19 cellular contexts compared by ENCODE assay signal in the genomic region with DNA sequence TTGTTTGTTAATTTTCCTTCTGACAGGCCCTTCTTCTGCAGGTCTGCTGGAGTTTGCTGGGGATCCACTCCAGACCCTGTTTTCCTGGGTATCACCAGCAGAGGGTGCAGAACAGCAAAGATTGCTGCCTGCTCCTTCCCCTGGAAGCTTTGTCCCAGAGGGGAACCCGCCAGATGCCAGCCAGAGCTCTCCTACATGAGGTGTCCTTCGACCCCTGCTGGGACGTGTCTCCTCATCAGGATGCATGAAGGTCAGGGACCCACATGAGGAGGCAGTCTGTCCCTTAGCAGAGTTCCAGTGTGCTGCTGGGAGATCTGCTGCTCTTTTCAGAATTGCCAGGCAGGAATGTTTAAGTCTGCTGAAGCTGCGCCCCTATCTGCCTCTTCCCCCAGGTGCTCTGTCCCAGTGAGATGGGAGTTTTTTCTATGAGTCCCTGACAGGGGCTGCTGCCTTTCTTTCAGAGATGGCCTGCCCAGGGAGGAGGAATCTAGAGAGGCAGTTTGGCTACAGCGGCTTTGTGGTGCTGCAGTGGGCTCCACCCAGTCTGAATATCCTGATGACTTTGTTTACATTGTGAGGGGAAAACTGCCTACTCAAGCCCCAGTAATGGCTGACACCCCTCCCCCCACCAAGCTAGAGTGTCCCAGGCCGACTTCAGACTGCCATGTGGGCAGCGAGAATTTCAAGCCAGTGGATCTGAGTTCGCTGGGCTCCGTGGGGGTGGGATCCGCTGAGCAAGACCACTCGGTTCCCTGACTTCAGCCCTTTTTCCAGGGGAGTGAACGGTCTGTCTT.
"Had no signal": no experiment of that assay in that cellular context is flagged by ENCODE, and none has a peak within 500 bp of the region (broad histone marks: within the 10 kb centered on the region; RNA-seq: fewer than 3 reads in every experiment).

No MANE protein-coding gene starts in this region.

- H3K4me3 Mint-ChIP-seq: activated B cell treated with CpG ODN at 0.5 μM for 24 hours; activated T-cell treated with anti-CD3 and anti-CD28 coated beads, Interleukin-2, amount 50 U/mL, for 72 hours; immature natural killer cell; stimulated activated naive B cell treated with anti-CD40 and anti-IgM and Interleukin-4, amounts not matched to agents 10 μg/mL and 1 μg/mL and 100 μg/mL, for 72 hours had no signal

- ATAC-seq: activated naive CD4-positive, alpha-beta T cell treated with anti-CD3 and anti-CD28 coated beads, Interleukin-2, amount 50 U/mL, for 72 hours; activated T-cell treated with anti-CD3 and anti-CD28 coated beads, Interleukin-2, amount 50 U/mL, for 72 hours; body of pancreas; left colon; stimulated activated naive B cell treated with anti-CD40 and anti-IgM and Interleukin-4, amounts not matched to agents 10 μg/mL and 1 μg/mL and 100 μg/mL, for 72 hours had no signal

- H3K36me3 Mint-ChIP-seq: activated naive CD4-positive, alpha-beta T cell treated with anti-CD3 and anti-CD28 coated beads, Interleukin-2, amount 50 U/mL, for 72 hours; immature natural killer cell; naive B cell; stimulated activated naive B cell treated with anti-CD40 and anti-IgM and Interleukin-4, amounts not matched to agents 10 μg/mL and 1 μg/mL and 100 μg/mL, for 72 hours had no signal

- DNase-seq: activated B cell treated with CpG ODN at 0.5 μM for 24 hours; activated CD4-positive, alpha-beta T cell treated with anti-CD3 and anti-CD28 coated beads for 48 hours; activated CD8-positive, alpha-beta memory T cell treated with anti-CD3 and anti-CD28 coated beads, Interleukin-2, amount 50 U/mL, for 48 hours; activated gamma-delta T cell; activated T-cell treated with anti-CD3 and anti-CD28 coated beads, Interleukin-2, amount 50 U/mL, for 72 hours; amniotic stem cell; body of pancreas; caudate nucleus; immature natural killer cell; left colon; naive B cell; stimulated activated CD4-positive, alpha-beta T cell treated with anti-CD3 and anti-CD28 coated beads, Interleukin-2, amount 100 ng/mL, for 48 hours; stimulated activated naive B cell treated with anti-CD40 and anti-IgM and Interleukin-4, amounts not matched to agents 10 μg/mL and 1 μg/mL and 100 μg/mL, for 72 hours; tibial artery; uterus had no signal

- H3K4me1 ChIP-seq: body of pancreas, esophagus muscularis mucosa, tibial artery, uterus had no signal

- H3K27ac Mint-ChIP-seq: activated B cell treated with CpG ODN at 0.5 μM for 24 hours; activated naive CD4-positive, alpha-beta T cell treated with anti-CD3 and anti-CD28 coated beads, Interleukin-2, amount 50 U/mL, for 72 hours; activated T-cell treated with anti-CD3 and anti-CD28 coated beads, Interleukin-2, amount 50 U/mL, for 72 hours; immature natural killer cell; naive B cell; stimulated activated naive B cell treated with anti-CD40 and anti-IgM and Interleukin-4, amounts not matched to agents 10 μg/mL and 1 μg/mL and 100 μg/mL, for 72 hours had no signal

- H3K9me3 Mint-ChIP-seq: activated B cell treated with CpG ODN at 0.5 μM for 24 hours had no signal

- H3K27me3 ChIP-seq: body of pancreas, esophagus muscularis mucosa, neutrophil, tibial artery, uterus had no signal

- H3K4me1 Mint-ChIP-seq: activated B cell treated with CpG ODN at 0.5 μM for 24 hours; immature natural killer cell; naive B cell; stimulated activated naive B cell treated with anti-CD40 and anti-IgM and Interleukin-4, amounts not matched to agents 10 μg/mL and 1 μg/mL and 100 μg/mL, for 72 hours had no signal

- H3K4me3 ChIP-seq: body of pancreas, coronary artery, esophagus muscularis mucosa, tibial artery, uterus had no signal

- H3K9me3 ChIP-seq: body of pancreas, esophagus muscularis mucosa, neutrophil, tibial artery, uterus had no signal

- H3K27ac ChIP-seq: body of pancreas, coronary artery, esophagus muscularis mucosa, neutrophil, tibial artery, uterus had no signal

- H3K27me3 Mint-ChIP-seq: activated B cell treated with CpG ODN at 0.5 μM for 24 hours; naive B cell; stimulated activated naive B cell treated with anti-CD40 and anti-IgM and Interleukin-4, amounts not matched to agents 10 μg/mL and 1 μg/mL and 100 μg/mL, for 72 hours had no signal

- H3K36me3 ChIP-seq: esophagus muscularis mucosa, neutrophil, tibial artery, uterus had no signal
